In the genomic region with DNA sequence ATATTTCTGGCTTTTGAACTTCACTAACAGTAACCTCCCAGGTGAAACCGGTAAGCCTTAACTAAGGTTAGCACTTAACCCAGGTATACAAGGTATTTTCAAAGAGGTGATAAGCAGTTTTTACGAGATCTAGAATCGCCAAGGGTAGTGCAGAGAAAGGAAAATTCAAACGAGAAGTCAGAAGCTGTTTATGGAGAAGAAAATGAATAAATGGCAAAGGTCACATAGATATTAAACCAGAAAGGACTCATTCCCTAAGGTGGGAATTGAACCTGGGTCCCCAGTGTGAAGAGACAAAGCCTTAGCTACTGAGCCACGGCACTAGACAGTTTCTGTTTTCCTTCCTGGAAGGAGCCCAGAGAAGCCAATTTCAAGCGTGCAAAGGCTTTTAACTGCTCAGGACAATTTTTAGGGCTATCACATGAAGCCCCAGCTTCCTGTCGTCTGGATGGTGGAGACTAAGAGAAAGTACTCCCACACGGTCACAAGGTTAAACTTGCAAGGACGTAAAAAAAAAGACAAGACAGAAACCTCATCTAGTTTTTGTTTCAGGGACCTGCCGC, we compare ENCODE assay signal across 1 cellular context.
TF ChIP-seq lines count a peak whose summit lies in the region.

No MANE protein-coding gene starts in this region.

TF ChIP-seq in K562, 482 proteins besides CTCF, POLR2A, EP300 and RAD21 (continued from another document and continues in another):
- no peak for TF ChIP-seq ZNF609 (CRISPR knock-in tag; IDR thresholded peaks at IDR 0.05; ENCODE audit: borderline replicate concordance)
- no peak for TF ChIP-seq PML (IDR thresholded peaks at IDR 0.05; ENCODE audit: low read length)
- TF ChIP-seq ZFP1 (CRISPR knock-in tag; IDR thresholded peaks at IDR 0.05), result no peak
- no peak for TF ChIP-seq SMARCA5 (IDR thresholded peaks at IDR 0.05)
- no peak for TF ChIP-seq MAFK (IDR thresholded peaks at IDR 0.05; ENCODE audit: low read length)
- TF ChIP-seq HES1 (IDR thresholded peaks at IDR 0.05; ENCODE audit: low read depth), result no peak
- TF ChIP-seq SREBF2 (CRISPR knock-in tag; IDR thresholded peaks at IDR 0.05), result no peak
- no peak for TF ChIP-seq CEBPZ (IDR thresholded peaks at IDR 0.05; ENCODE audit: borderline replicate concordance, low read depth, low read length)
- no peak for TF ChIP-seq SNIP1 (IDR thresholded peaks at IDR 0.05; ENCODE audit: low read depth)
- TF ChIP-seq TBL1XR1 (IDR thresholded peaks at IDR 0.05; ENCODE audit: low read length in 2 of 2), result no peak
- TF ChIP-seq SNAPC5 (CRISPR knock-in tag; IDR thresholded peaks at IDR 0.05), result no peak
- TF ChIP-seq CEBPB (tag; IDR thresholded peaks at IDR 0.05), result no peak
- TF ChIP-seq U2AF1 (optimal IDR thresholded peaks at IDR 0.05; ENCODE audit: low read depth, low read length), result no peak
- TF ChIP-seq NFIC (IDR thresholded peaks at IDR 0.05), result peak; percentile 48
- no peak for TF ChIP-seq PBX2 (CRISPR knock-in tag; IDR thresholded peaks at IDR 0.05; ENCODE audit: low read depth)
- TF ChIP-seq PBX2 (tag; conservative IDR thresholded peaks at IDR 0.05; ENCODE audit: low read depth), result no peak
- no peak for TF ChIP-seq ZNF354B (CRISPR knock-in tag; IDR thresholded peaks at IDR 0.05)
- no peak; the same call in 1 of the 2 replicates for TF ChIP-seq RB1 (IDR thresholded peaks at IDR 0.05; ENCODE audit: low read depth)
- no peak for TF ChIP-seq ZNF589 (CRISPR knock-in tag; IDR thresholded peaks at IDR 0.05; ENCODE audit: low read depth)
- peak; percentile 55; the same call in 1 of the 2 replicates for TF ChIP-seq TEAD4 (IDR thresholded peaks at IDR 0.05; ENCODE audit: low read length)
- no peak for TF ChIP-seq TEAD4 (CRISPR knock-in tag; IDR thresholded peaks at IDR 0.05; ENCODE audit: borderline replicate concordance)
- TF ChIP-seq, protein P1, sequence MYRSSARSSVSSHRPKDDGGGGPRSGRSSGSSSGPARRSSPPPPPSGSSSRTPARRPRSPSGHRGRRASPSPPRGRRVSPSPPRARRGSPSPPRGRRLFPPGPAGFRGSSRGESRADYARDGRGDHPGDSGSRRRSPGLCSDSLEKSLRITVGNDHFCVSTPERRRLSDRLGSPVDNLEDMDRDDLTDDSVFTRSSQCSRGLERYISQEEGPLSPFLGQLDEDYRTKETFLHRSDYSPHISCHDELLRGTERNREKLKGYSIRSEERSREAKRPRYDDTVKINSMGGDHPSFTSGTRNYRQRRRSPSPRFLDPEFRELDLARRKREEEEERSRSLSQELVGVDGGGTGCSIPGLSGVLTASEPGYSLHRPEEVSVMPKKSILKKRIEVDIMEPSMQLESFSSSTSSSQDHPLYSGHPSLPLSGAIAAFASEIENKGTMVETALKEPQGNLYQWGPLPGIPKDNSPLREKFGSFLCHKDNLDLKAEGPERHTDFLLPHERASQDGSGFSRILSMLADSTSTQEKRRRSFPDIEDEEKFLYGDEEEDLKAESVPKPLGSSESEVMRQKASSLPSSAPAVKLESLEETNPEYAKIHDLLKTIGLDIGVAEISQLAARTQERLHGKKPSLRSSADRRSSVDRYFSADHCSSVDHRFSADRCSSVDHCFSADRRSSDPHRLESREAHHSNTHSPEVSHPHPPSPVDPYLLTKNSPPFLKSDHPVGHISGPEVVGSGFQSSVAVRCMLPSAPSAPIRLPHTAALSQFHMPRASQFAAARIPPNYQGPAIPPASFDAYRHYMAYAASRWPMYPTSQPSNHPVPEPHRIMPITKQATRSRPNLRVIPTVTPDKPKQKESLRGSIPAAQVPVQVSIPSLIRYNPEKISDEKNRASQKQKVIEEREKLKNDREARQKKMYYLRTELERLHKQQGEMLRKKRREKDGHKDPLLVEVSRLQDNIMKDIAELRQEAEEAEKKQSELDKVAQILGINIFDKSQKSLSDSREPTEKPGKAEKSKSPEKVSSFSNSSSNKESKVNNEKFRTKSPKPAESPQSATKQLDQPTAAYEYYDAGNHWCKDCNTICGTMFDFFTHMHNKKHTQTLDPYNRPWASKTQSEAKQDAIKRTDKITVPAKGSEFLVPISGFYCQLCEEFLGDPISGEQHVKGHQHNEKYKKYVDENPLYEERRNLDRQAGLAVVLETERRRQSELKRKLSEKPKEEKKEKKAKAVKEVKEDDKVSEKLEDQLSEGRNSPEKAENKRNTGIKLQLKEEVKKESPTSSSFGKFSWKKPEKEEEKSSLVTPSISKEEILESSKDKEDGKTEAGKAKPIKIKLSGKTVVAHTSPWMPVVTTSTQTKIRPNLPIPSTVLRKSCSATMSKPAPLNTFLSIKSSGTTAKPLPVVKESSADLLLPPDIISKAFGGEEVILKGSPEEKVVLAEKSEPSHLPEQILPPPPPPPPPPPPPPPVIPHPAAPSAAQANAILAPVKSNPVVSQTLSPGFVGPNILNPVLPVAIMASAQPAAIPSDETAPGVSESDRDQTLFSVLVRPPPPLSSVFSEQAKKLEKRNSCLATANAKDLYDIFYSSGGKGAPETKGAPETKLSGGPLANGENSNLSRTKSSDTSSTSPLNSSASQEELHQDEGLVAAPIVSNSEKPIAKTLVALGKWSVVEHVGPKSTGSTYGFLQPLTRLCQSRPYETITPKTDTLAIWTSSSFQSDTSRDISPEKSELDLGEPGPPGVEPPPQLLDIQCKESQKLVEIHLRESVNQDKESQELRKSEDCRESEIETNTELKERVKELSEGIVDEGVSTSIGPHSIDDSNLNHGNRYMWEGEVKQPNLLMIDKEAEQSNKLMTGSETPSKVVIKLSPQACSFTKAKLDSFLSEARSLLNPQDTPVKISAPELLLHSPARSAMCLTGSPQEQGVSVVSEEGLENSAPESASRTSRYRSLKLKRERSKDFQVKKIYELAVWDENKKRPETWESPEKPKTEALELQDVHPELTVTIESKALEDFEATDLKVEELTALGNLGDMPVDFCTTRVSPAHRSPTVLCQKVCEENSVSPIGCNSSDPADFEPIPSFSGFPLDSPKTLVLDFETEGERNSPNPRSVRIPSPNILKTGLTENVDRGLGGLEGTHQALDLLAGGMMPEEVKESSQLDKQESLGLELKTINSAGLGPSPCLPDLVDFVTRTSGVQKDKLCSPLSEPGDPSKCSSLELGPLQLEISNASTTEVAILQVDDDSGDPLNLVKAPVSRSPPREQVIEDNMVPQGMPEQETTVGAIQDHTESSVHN (IDR thresholded peaks at IDR 0.05; ENCODE audit: borderline replicate concordance in 1 of 2, low read depth in 1 of 2), result no peak
- TF ChIP-seq ATF7 (IDR thresholded peaks at IDR 0.05), result no peak; the same call in 1 of the 2 replicates
- TF ChIP-seq CBX5 (IDR thresholded peaks at IDR 0.05; ENCODE audit: borderline replicate concordance, low read depth), result no peak
- TF ChIP-seq ZBTB49 (CRISPR knock-in tag; IDR thresholded peaks at IDR 0.05; ENCODE audit: borderline replicate concordance), result no peak
- TF ChIP-seq KLF16 (IDR thresholded peaks at IDR 0.05), result no peak
- TF ChIP-seq POLR2H (tag; IDR thresholded peaks at IDR 0.05; ENCODE audit: low read depth), result peak; percentile 99
- TF ChIP-seq HOXB6 (CRISPR knock-in tag; IDR thresholded peaks at IDR 0.05; ENCODE audit: borderline replicate concordance), result no peak
- TF ChIP-seq ZNF695 (CRISPR knock-in tag; IDR thresholded peaks at IDR 0.05), result no peak
- TF ChIP-seq KDM5B (IDR thresholded peaks at IDR 0.05; ENCODE audit: insufficient replicate concordance, low read depth, low read length), result no peak
- no peak for TF ChIP-seq RCOR1 (IDR thresholded peaks at IDR 0.05; ENCODE audit: borderline replicate concordance in 1 of 2, low read depth in 2 of 2, low read length in 2 of 2)
- no peak for TF ChIP-seq PYGO2 (tag; IDR thresholded peaks at IDR 0.05)
- no peak for TF ChIP-seq ZNF830 (CRISPR knock-in tag; IDR thresholded peaks at IDR 0.05)
- TF ChIP-seq ZKSCAN3 (CRISPR knock-in tag; IDR thresholded peaks at IDR 0.05), result no peak
- no peak for TF ChIP-seq HMG20B (CRISPR knock-in tag; IDR thresholded peaks at IDR 0.05)
- no peak for TF ChIP-seq SLC30A9 (CRISPR knock-in tag; IDR thresholded peaks at IDR 0.05)
- no peak for TF ChIP-seq NR3C1 (CRISPR knock-in tag; IDR thresholded peaks at IDR 0.05)
- no peak for TF ChIP-seq FOSL1 (tag; conservative IDR thresholded peaks at IDR 0.05)
